8 cellular contexts compared by ENCODE assay signal in the genomic region with DNA sequence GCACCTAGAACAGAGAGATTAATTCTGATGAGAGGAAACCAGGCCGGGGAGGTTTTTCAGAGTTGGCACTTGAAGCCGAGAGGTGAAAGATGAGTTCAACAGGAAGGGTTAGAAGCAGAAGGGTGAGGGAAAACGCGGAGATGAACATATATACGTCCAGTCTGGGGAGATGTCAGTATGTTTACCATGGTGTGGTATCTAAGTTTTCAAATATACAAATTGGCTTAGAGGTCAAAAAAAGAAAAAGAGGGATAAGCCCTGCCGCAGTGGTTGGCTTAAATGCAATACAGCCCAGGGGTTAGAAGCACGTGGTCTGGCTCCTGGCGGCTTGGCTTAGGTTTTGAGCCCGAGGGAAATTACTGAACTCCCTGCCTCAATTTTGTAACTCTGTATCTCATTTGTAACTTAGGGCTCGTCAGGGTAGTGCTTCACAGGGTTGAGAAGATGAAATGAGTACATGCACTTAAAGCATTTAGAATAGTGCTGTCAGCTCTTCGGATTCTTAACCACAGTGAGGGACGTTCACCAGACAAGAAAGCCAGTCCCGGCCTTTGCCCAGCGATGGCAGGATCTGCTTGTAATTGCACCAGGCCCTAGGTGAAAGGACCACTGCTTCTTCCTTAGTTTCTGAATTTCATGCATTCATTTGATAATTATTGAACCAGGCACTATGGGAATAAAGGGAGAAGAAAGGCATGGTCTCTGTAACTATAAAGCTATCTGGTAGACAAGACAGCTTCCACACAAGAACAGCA. TPM values are rescaled to one million over a fixed set of nuclear protein-coding genes. Genes with fewer than 3 reads are reported as not detected.
DNase-seq lines count a peak whose midpoint lies in the region; ATAC-seq and TF ChIP-seq lines count a peak whose summit lies in the region.

No MANE protein-coding gene starts in this region.

- CTCF ChIA-PET in activated CD8-positive, alpha-beta T cell treated with anti-CD3 and anti-CD28 coated beads, Interleukin-2, amount 10 ng/mL, durations not matched to agents 7 days and 5 days (lab: Charles Lee): interaction anchor here (1.0 to 2.1 kb wide), 2 partner anchors 113 to 174 kb away, joined by 3 to 11 read pairs; no protein-coding TSS in a partner anchor

- no peaks in the 10 kb centered on the region for H3K9me3 ChIP-seq in hepatocyte (ENCODE audit: low read depth)

- peak overlapping the region; percentile 10 for H2AFZ ChIP-seq in hepatocyte

- POLR2A ChIA-PET in activated CD8-positive, alpha-beta T cell treated with anti-CD3 and anti-CD28 coated beads, Interleukin-2, amount 10 ng/mL, durations not matched to agents 7 days and 5 days (lab: Charles Lee): no interaction called here

- H3K36me3 Mint-ChIP-seq in activated CD8-positive, alpha-beta T cell treated with anti-CD3 and anti-CD28 coated beads, Interleukin-2, amount 10 ng/mL, durations not matched to agents 7 days and 5 days (ENCODE audit: low read depth): no peaks in the 10 kb centered on the region
- no peaks in the 10 kb centered on the region for H3K36me3 Mint-ChIP-seq in stimulated activated effector memory CD8-positive, alpha-beta T cell treated with anti-CD3 and anti-CD28 coated beads, Interleukin-12 subunit alpha, Interleukin-12 subunit beta, amount 100 ng/mL, for 72 hours

- peak overlapping the region; percentile 39 for H3K27ac Mint-ChIP-seq in activated CD8-positive, alpha-beta T cell treated with anti-CD3 and anti-CD28 coated beads, Interleukin-2, amount 10 ng/mL, durations not matched to agents 7 days and 5 days
- no peak overlapping the region for H3K27ac Mint-ChIP-seq in stimulated activated effector memory CD8-positive, alpha-beta T cell treated with anti-CD3 and anti-CD28 coated beads, Interleukin-12 subunit alpha, Interleukin-12 subunit beta, amount 100 ng/mL, for 72 hours

- peaks cover 6% of the 10 kb centered on the region for H4K20me1 ChIP-seq in hepatocyte (ENCODE audit: insufficient read depth, poor library complexity, severe bottlenecking)

- H3K4me1 Mint-ChIP-seq in activated CD8-positive, alpha-beta T cell treated with anti-CD3 and anti-CD28 coated beads, Interleukin-2, amount 10 ng/mL, durations not matched to agents 7 days and 5 days (ENCODE audit: low read depth): peaks cover 32% of the 10 kb centered on the region
- peaks cover 7% of the 10 kb centered on the region for H3K4me1 Mint-ChIP-seq in stimulated activated effector memory CD8-positive, alpha-beta T cell treated with anti-CD3 and anti-CD28 coated beads, Interleukin-12 subunit alpha, Interleukin-12 subunit beta, amount 100 ng/mL, for 72 hours

- TF ChIP-seq CTCF in hepatocyte (IDR thresholded peaks at IDR 0.05; ENCODE audit: poor library complexity): no peak

- ATAC-seq in activated CD8-positive, alpha-beta T cell treated with anti-CD3 and anti-CD28 coated beads, Interleukin-2, amount 10 ng/mL, durations not matched to agents 7 days and 5 days: no peak
- no peak for ATAC-seq in stimulated activated effector memory CD8-positive, alpha-beta T cell treated with anti-CD3 and anti-CD28 coated beads, Interleukin-12 subunit alpha, Interleukin-12 subunit beta, amount 100 ng/mL, for 72 hours
- no peak for ATAC-seq in GM18873 (IDR thresholded peaks at IDR 0.05; ENCODE audit: low FRiP score, unreplicated experiment)

- H3K27me3 ChIP-seq in hepatocyte: no peaks in the 10 kb centered on the region

- DNase-seq in NCI-H2107 treated with DMSO at 0.1 percent for 48 hours (lab: John Stamatoyannopoulos, UW; ENCODE audit: unreplicated experiment) (peak; percentile 66), NCI-H2107 (lab: John Stamatoyannopoulos, UW) (no peak), hepatocyte (ENCODE audit: low spot score) (peak; percentile 40), NCI-H128 (lab: John Stamatoyannopoulos, UW; ENCODE audit: unreplicated experiment) (no peak), DMS114 treated with DMSO at 0.1 percent for 48 hours (lab: John Stamatoyannopoulos, UW; ENCODE audit: unreplicated experiment) (no peak)
- DNase-seq in activated CD8-positive, alpha-beta T cell treated with anti-CD3 and anti-CD28 coated beads, Interleukin-2, amount 10 ng/mL, durations not matched to agents 7 days and 5 days: peak; percentile 32
- DNase-seq in stimulated activated effector memory CD8-positive, alpha-beta T cell treated with anti-CD3 and anti-CD28 coated beads, Interleukin-12 subunit alpha, Interleukin-12 subunit beta, amount 100 ng/mL, for 72 hours (ENCODE audit: low spot score in 2 of 2): no peak

- H3K27ac ChIP-seq in hepatocyte: peak overlapping the region; percentile 100

- WGBS in hepatocyte (ENCODE audit: low lambda C conversion rate, missing lambda C conversion rate): 35% methylated on average over 14 of the region's 14 CpGs

- peaks cover 54% of the 10 kb centered on the region for H3K27me3 Mint-ChIP-seq in activated CD8-positive, alpha-beta T cell treated with anti-CD3 and anti-CD28 coated beads, Interleukin-2, amount 10 ng/mL, durations not matched to agents 7 days and 5 days (ENCODE audit: low read depth)

- H3K4me1 ChIP-seq in hepatocyte (ENCODE audit: insufficient read depth): peaks cover 42% of the 10 kb centered on the region

- H3K4me2 ChIP-seq in hepatocyte: peak overlapping the region; percentile 76

- H3K9me3 Mint-ChIP-seq in activated CD8-positive, alpha-beta T cell treated with anti-CD3 and anti-CD28 coated beads, Interleukin-2, amount 10 ng/mL, durations not matched to agents 7 days and 5 days (ENCODE audit: insufficient read depth): no peaks in the 10 kb centered on the region
- H3K9me3 Mint-ChIP-seq in stimulated activated effector memory CD8-positive, alpha-beta T cell treated with anti-CD3 and anti-CD28 coated beads, Interleukin-12 subunit alpha, Interleukin-12 subunit beta, amount 100 ng/mL, for 72 hours: no peaks in the 10 kb centered on the region

- H3K79me2 ChIP-seq in hepatocyte: peaks cover 10% of the 10 kb centered on the region

- peak overlapping the region; percentile 54 for H3K4me3 Mint-ChIP-seq in activated CD8-positive, alpha-beta T cell treated with anti-CD3 and anti-CD28 coated beads, Interleukin-2, amount 10 ng/mL, durations not matched to agents 7 days and 5 days
- H3K4me3 Mint-ChIP-seq in stimulated activated effector memory CD8-positive, alpha-beta T cell treated with anti-CD3 and anti-CD28 coated beads, Interleukin-12 subunit alpha, Interleukin-12 subunit beta, amount 100 ng/mL, for 72 hours: peak overlapping the region; percentile 51

- no peaks in the 10 kb centered on the region for H3K9me2 ChIP-seq in hepatocyte (replicated peaks; ENCODE audit: insufficient read depth)

- no peaks in the 10 kb centered on the region for H3K36me3 ChIP-seq in hepatocyte (replicated peaks; ENCODE audit: insufficient read depth, low read depth)

- no peak overlapping the region for H3K4me3 ChIP-seq in hepatocyte

RNA-seq across cellular contexts. Expression of a gene that starts 6.4 kb away (rescaled TPM):
- total RNA-seq in activated CD8-positive, alpha-beta T cell treated with anti-CD3 and anti-CD28 coated beads, Interleukin-2, amount 10 ng/mL, durations not matched to agents 7 days and 5 days: not detected
- 132 and 136 TPM in 2 replicates for total RNA-seq in hepatocyte
- polyA plus RNA-seq in hepatocyte: 131 and 142 TPM in 2 replicates

Comparison
In these comparisons a context has a peak if more than half of its experiments do, and no peak if none do; other contexts are left out.
1. DNase-seq: peak in NCI-H2107 treated with DMSO at 0.1 percent for 48 hours (single experiment), activated CD8-positive, alpha-beta T cell treated with anti-CD3 and anti-CD28 coated beads, Interleukin-2, amount 10 ng/mL, durations not matched to agents 7 days and 5 days (single experiment) and hepatocyte (single experiment); none in NCI-H2107 (single experiment), stimulated activated effector memory CD8-positive, alpha-beta T cell treated with anti-CD3 and anti-CD28 coated beads, Interleukin-12 subunit alpha, Interleukin-12 subunit beta, amount 100 ng/mL, for 72 hours (0 of 2), NCI-H128 (single experiment) and DMS114 treated with DMSO at 0.1 percent for 48 hours (single experiment).
2. RNA of a gene that starts 6.4 kb away (total RNA-seq): 132 to 136 TPM in hepatocyte; not detected in activated CD8-positive, alpha-beta T cell treated with anti-CD3 and anti-CD28 coated beads, Interleukin-2, amount 10 ng/mL, durations not matched to agents 7 days and 5 days; every median in the first group is over 100 times any median in the second.